In genomic region chr1:32971156-32971555, GRCh38 we compare ENCODE assay signal across 9 cellular contexts.
"Had no signal": no experiment of that assay in that cellular context is flagged by ENCODE, and none has a peak within 500 bp of the region (broad histone marks: within the 10 kb centered on the region; RNA-seq: fewer than 3 reads in every experiment).

No MANE protein-coding gene starts in this region.

- H3K36me3 Mint-ChIP-seq: IgD-negative memory B cell had no signal

- H3K27ac Mint-ChIP-seq: IgD-negative memory B cell had no signal

- H3K4me3 ChIP-seq: GM23248, HAP-1 had no signal

- H3K4me1 ChIP-seq: HAP-1 had no signal

- H3K9me3 Mint-ChIP-seq: IgD-negative memory B cell had no signal

- H3K9me3 ChIP-seq: HAP-1 had no signal

- ATAC-seq: HCT116, HepG2 had no signal

- DNase-seq: GM23248, GOT3, H7, KBM-7 had no signal

- H3K4me3 Mint-ChIP-seq: IgD-negative memory B cell had no signal

- H2AFZ ChIP-seq: GM23248 had no signal

- H3K36me3 ChIP-seq: HAP-1 had no signal

- H3K27ac ChIP-seq: GM23248, HL-60 had no signal
